ENCODE assay signal across 10 cellular contexts in genomic region chr15:77282333-77282732, GRCh38.
A peak's percentile ranks its signal among the peaks of the same experiment; 100 is the strongest.
DNase-seq lines count a peak whose midpoint lies in the region; ATAC-seq and TF ChIP-seq lines count a peak whose summit lies in the region.
"Had no signal": no experiment of that assay in that cellular context is flagged by ENCODE, and none has a peak within 500 bp of the region (broad histone marks: within the 10 kb centered on the region; RNA-seq: fewer than 3 reads in every experiment).

No MANE protein-coding gene starts in this region.

- ATAC-seq in HG02571 (IDR thresholded peaks at IDR 0.05; ENCODE audit: unreplicated experiment), result no peak
- ATAC-seq: CD8-positive, alpha-beta T cell had no signal

- TF ChIP-seq CTCF in fibroblast of villous mesenchyme (IDR thresholded peaks at IDR 0.05; ENCODE audit: insufficient read depth, low read depth, low read length), result no peak

- no peak overlapping the region for H3K4me3 ChIP-seq in fibroblast of villous mesenchyme (ENCODE audit: low read depth, low read length)

- DNase-seq in AG20443 (ENCODE audit: low spot score) (peak; percentile 73), RPMI7951 (ENCODE audit: low read depth) (peak; percentile 35), fibroblast of villous mesenchyme (ENCODE audit: low read depth) (peak; percentile 89), non-pigmented ciliary epithelial cell (ENCODE audit: low read depth) (peak; percentile 48), NCI-H1105 (lab: John Stamatoyannopoulos, UW) (no peak), NCI-H2081 treated with DMSO at 0.1 percent for 48 hours (lab: John Stamatoyannopoulos, UW) (no peak), SHP77 treated with DMSO at 0.1 percent for 48 hours (lab: John Stamatoyannopoulos, UW) (no peak)
- DNase-seq: CD8-positive, alpha-beta T cell; NCI-H748 treated with DMSO at 0.1 percent for 48 hours had no signal

Comparison
In these comparisons a context has a peak if more than half of its experiments do, and no peak if none do; other contexts are left out.
1. DNase-seq: peak in AG20443 (single experiment), RPMI7951 (single experiment), fibroblast of villous mesenchyme (single experiment) and non-pigmented ciliary epithelial cell (single experiment); none in NCI-H1105 (single experiment), NCI-H2081 treated with DMSO at 0.1 percent for 48 hours (single experiment) and SHP77 treated with DMSO at 0.1 percent for 48 hours (single experiment).